Comparison of ENCODE assay signal across 30 cellular contexts in the genomic region with DNA sequence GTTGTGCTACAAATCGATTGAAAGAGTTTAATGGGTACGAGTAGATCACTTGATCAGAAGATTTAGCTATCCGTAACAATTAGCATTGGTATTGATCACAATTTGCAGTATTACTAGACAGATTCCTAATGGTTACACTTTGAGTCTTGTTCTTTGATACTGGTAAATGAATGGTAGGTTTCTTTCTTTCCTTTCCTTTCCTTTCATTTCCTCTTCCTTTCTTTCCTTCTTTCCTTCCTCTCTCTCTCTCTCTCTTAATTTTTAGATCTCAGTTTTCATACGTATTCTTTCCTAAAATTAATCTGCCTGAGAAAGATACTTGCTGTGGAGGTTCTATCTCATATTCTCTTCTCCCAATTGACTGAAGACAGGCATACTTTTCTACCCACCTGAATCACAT.
"Had no signal": no experiment of that assay in that cellular context is flagged by ENCODE, and none has a peak within 500 bp of the region (broad histone marks: within the 10 kb centered on the region; RNA-seq: fewer than 3 reads in every experiment).

No MANE protein-coding gene starts in this region.

- H3K4me3 Mint-ChIP-seq: activated B cell treated with CpG ODN at 0.5 μM for 24 hours; activated CD8-positive, alpha-beta T cell treated with anti-CD3 and anti-CD28 coated beads for 36 hours; activated T-cell treated with anti-CD3 and anti-CD28 coated beads, Interleukin-2, amount 50 U/mL, for 4 hours; activated T-helper 17 cell treated with anti-CD3 and anti-CD28 coated beads, Interleukin-2, amount 50 U/mL, for 72 hours; central memory CD8-positive, alpha-beta T cell; dendritic cell treated with granulocyte-macrophage colony-stimulating factor and Interleukin-4, amounts not matched to agents 40 ng/mL and 50 ng/mL, for 4 days; endodermal cell; natural killer cell treated with Interleukin-12 subunit alpha and Interleukin-12 subunit beta and Interleukin-15 and Interleukin-18, amount 100 ng/mL, for 72 hours; stimulated activated naive B cell treated with anti-CD40 and anti-IgM and Interleukin-4, amounts not matched to agents 10 μg/mL and 1 μg/mL and 100 μg/mL, for 72 hours had no signal

- H3K36me3 ChIP-seq: ovary, suprapubic skin had no signal

- ATAC-seq: activated CD8-positive, alpha-beta T cell treated with anti-CD3 and anti-CD28 coated beads for 36 hours; activated T-cell treated with anti-CD3 and anti-CD28 coated beads, Interleukin-2, amount 50 U/mL, for 4 hours; activated T-helper 17 cell treated with anti-CD3 and anti-CD28 coated beads, Interleukin-2, amount 50 U/mL, for 72 hours; foreskin keratinocyte; heart left ventricle; mucosa of descending colon; natural killer cell treated with Interleukin-12 subunit alpha and Interleukin-12 subunit beta and Interleukin-15 and Interleukin-18, amount 100 ng/mL, for 72 hours; right cardiac atrium; stimulated activated naive B cell treated with anti-CD40 and anti-IgM and Interleukin-4, amounts not matched to agents 10 μg/mL and 1 μg/mL and 100 μg/mL, for 72 hours had no signal

- H3K4me1 ChIP-seq: foreskin keratinocyte, suprapubic skin had no signal

- H3K27me3 ChIP-seq: esophagus muscularis mucosa, foreskin keratinocyte, heart left ventricle, left lung, neutrophil, ovary, suprapubic skin, tibial artery had no signal

- FAIRE-seq: bronchial epithelial cell had no signal

- H3K9me3 Mint-ChIP-seq: activated B cell treated with CpG ODN at 0.5 μM for 24 hours; activated CD8-positive, alpha-beta T cell treated with anti-CD3 and anti-CD28 coated beads for 36 hours; activated T-cell treated with anti-CD3 and anti-CD28 coated beads, Interleukin-2, amount 50 U/mL, for 4 hours; activated T-helper 17 cell treated with anti-CD3 and anti-CD28 coated beads, Interleukin-2, amount 50 U/mL, for 72 hours; central memory CD8-positive, alpha-beta T cell; endodermal cell; natural killer cell treated with Interleukin-12 subunit alpha and Interleukin-12 subunit beta and Interleukin-15 and Interleukin-18, amount 100 ng/mL, for 72 hours had no signal

- H3K27ac Mint-ChIP-seq: activated B cell treated with CpG ODN at 0.5 μM for 24 hours; activated CD8-positive, alpha-beta T cell treated with anti-CD3 and anti-CD28 coated beads for 36 hours; activated T-helper 17 cell treated with anti-CD3 and anti-CD28 coated beads, Interleukin-2, amount 50 U/mL, for 72 hours; dendritic cell treated with granulocyte-macrophage colony-stimulating factor and Interleukin-4, amounts not matched to agents 40 ng/mL and 50 ng/mL, for 4 days; endodermal cell; natural killer cell treated with Interleukin-12 subunit alpha and Interleukin-12 subunit beta and Interleukin-15 and Interleukin-18, amount 100 ng/mL, for 72 hours; stimulated activated naive B cell treated with anti-CD40 and anti-IgM and Interleukin-4, amounts not matched to agents 10 μg/mL and 1 μg/mL and 100 μg/mL, for 72 hours had no signal

- DNase-seq: activated B cell treated with CpG ODN at 0.5 μM for 24 hours; activated CD4-positive, alpha-beta T cell treated with anti-CD3 and anti-CD28 coated beads, Interleukin-2, amount 50 U/mL, for 1 hour; activated CD8-positive, alpha-beta T cell treated with anti-CD3 and anti-CD28 coated beads for 36 hours; activated gamma-delta T cell treated with Interleukin-2 at 50 U/mL for 16 hours; activated naive CD4-positive, alpha-beta T cell treated with anti-CD3 and anti-CD28 coated beads, Interleukin-2, amount 50 U/mL, for 16 hours; activated T-cell treated with anti-CD3 and anti-CD28 coated beads, Interleukin-2, amount 50 U/mL, for 4 hours; amniotic stem cell; endodermal cell; foreskin keratinocyte; heart left ventricle; kidney glomerular epithelial cell; left lung; mesendoderm; mucosa of descending colon; ovary; right cardiac atrium; stimulated activated CD4-positive, alpha-beta T cell treated with anti-CD3 and anti-CD28 coated beads, Interleukin-15, amount 100 ng/mL, for 24 hours; stimulated activated CD4-positive, alpha-beta T cell treated with anti-CD3 and anti-CD28 coated beads, Interleukin-2, amount 100 ng/mL, for 24 hours; stimulated activated naive B cell treated with anti-CD40 and anti-IgM and Interleukin-4, amounts not matched to agents 10 μg/mL and 1 μg/mL and 100 μg/mL, for 72 hours; T-helper 2 cell; tibial artery had no signal

- H3K9me3 ChIP-seq: esophagus muscularis mucosa, heart left ventricle, mucosa of descending colon, ovary, suprapubic skin, tibial artery had no signal

- H3K27me3 Mint-ChIP-seq: activated B cell treated with CpG ODN at 0.5 μM for 24 hours; activated CD8-positive, alpha-beta T cell treated with anti-CD3 and anti-CD28 coated beads for 36 hours; activated T-helper 17 cell treated with anti-CD3 and anti-CD28 coated beads, Interleukin-2, amount 50 U/mL, for 72 hours; central memory CD8-positive, alpha-beta T cell; dendritic cell treated with granulocyte-macrophage colony-stimulating factor and Interleukin-4, amounts not matched to agents 40 ng/mL and 50 ng/mL, for 4 days; natural killer cell treated with Interleukin-12 subunit alpha and Interleukin-12 subunit beta and Interleukin-15 and Interleukin-18, amount 100 ng/mL, for 72 hours; stimulated activated naive B cell treated with anti-CD40 and anti-IgM and Interleukin-4, amounts not matched to agents 10 μg/mL and 1 μg/mL and 100 μg/mL, for 72 hours had no signal

- H3K4me3 ChIP-seq: esophagus muscularis mucosa, heart left ventricle, left lung, lung, mucosa of descending colon, ovary, suprapubic skin, tibial artery had no signal
